ENCODE assay signal across 2 cellular contexts in genomic region chr13:74794582-74794981, GRCh38.
TF ChIP-seq lines count a peak whose summit lies in the region.

No MANE protein-coding gene starts in this region.

TF ChIP-seq in SK-N-SH, 30 proteins besides CTCF, POLR2A, EP300 and RAD21 (continued from another document):
- TF ChIP-seq REST (IDR thresholded peaks at IDR 0.05; ENCODE audit: low read depth, low read length), result no peak
- TF ChIP-seq MEF2A (IDR thresholded peaks at IDR 0.05; ENCODE audit: borderline replicate concordance, low read depth), result no peak
- no peak for TF ChIP-seq TEAD4 (IDR thresholded peaks at IDR 0.05; ENCODE audit: borderline replicate concordance, insufficient read depth)
- TF ChIP-seq ELF1 (IDR thresholded peaks at IDR 0.05), result no peak
- TF ChIP-seq FOXJ3 (CRISPR knock-in tag; IDR thresholded peaks at IDR 0.05), result no peak
- TF ChIP-seq GATA2 (CRISPR knock-in tag; IDR thresholded peaks at IDR 0.05), result no peak
- TF ChIP-seq MXI1 (IDR thresholded peaks at IDR 0.05; ENCODE audit: low read depth, low read length), result no peak
- TF ChIP-seq ZBTB33 (IDR thresholded peaks at IDR 0.05; ENCODE audit: borderline replicate concordance, low read depth), result no peak
- no peak for TF ChIP-seq USF2 (IDR thresholded peaks at IDR 0.05; ENCODE audit: borderline replicate concordance, low read depth, low read length)
- no peak for TF ChIP-seq RFX5 (IDR thresholded peaks at IDR 0.05; ENCODE audit: low read length)
- TF ChIP-seq, protein P1, sequence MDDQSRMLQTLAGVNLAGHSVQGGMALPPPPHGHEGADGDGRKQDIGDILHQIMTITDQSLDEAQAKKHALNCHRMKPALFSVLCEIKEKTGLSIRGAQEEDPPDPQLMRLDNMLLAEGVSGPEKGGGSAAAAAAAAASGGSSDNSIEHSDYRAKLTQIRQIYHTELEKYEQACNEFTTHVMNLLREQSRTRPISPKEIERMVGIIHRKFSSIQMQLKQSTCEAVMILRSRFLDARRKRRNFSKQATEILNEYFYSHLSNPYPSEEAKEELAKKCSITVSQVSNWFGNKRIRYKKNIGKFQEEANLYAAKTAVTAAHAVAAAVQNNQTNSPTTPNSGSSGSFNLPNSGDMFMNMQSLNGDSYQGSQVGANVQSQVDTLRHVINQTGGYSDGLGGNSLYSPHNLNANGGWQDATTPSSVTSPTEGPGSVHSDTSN (IDR thresholded peaks at IDR 0.05), result no peak
- TF ChIP-seq GABPA (IDR thresholded peaks at IDR 0.05; ENCODE audit: low read depth), result no peak

TF ChIP-seq in WTC11, 78 proteins besides CTCF, POLR2A, EP300 and RAD21 (continued from another document):
- TF ChIP-seq, protein P2, sequence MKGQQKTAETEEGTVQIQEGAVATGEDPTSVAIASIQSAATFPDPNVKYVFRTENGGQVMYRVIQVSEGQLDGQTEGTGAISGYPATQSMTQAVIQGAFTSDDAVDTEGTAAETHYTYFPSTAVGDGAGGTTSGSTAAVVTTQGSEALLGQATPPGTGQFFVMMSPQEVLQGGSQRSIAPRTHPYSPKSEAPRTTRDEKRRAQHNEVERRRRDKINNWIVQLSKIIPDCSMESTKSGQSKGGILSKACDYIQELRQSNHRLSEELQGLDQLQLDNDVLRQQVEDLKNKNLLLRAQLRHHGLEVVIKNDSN (CRISPR knock-in tag; IDR thresholded peaks at IDR 0.05), result no peak
- no peak for TF ChIP-seq NR3C1 (CRISPR knock-in tag; conservative IDR thresholded peaks at IDR 0.05; ENCODE audit: low read depth)
- TF ChIP-seq, protein P3, sequence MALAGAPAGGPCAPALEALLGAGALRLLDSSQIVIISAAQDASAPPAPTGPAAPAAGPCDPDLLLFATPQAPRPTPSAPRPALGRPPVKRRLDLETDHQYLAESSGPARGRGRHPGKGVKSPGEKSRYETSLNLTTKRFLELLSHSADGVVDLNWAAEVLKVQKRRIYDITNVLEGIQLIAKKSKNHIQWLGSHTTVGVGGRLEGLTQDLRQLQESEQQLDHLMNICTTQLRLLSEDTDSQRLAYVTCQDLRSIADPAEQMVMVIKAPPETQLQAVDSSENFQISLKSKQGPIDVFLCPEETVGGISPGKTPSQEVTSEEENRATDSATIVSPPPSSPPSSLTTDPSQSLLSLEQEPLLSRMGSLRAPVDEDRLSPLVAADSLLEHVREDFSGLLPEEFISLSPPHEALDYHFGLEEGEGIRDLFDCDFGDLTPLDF (CRISPR knock-in tag; IDR thresholded peaks at IDR 0.05), result no peak
- TF ChIP-seq GRHL2 (CRISPR knock-in tag; IDR thresholded peaks at IDR 0.05; ENCODE audit: insufficient replicate concordance, severe bottlenecking), result no peak
- TF ChIP-seq, protein P4, sequence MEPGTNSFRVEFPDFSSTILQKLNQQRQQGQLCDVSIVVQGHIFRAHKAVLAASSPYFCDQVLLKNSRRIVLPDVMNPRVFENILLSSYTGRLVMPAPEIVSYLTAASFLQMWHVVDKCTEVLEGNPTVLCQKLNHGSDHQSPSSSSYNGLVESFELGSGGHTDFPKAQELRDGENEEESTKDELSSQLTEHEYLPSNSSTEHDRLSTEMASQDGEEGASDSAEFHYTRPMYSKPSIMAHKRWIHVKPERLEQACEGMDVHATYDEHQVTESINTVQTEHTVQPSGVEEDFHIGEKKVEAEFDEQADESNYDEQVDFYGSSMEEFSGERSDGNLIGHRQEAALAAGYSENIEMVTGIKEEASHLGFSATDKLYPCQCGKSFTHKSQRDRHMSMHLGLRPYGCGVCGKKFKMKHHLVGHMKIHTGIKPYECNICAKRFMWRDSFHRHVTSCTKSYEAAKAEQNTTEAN (CRISPR knock-in tag; IDR thresholded peaks at IDR 0.05), result no peak
- TF ChIP-seq, protein P5, sequence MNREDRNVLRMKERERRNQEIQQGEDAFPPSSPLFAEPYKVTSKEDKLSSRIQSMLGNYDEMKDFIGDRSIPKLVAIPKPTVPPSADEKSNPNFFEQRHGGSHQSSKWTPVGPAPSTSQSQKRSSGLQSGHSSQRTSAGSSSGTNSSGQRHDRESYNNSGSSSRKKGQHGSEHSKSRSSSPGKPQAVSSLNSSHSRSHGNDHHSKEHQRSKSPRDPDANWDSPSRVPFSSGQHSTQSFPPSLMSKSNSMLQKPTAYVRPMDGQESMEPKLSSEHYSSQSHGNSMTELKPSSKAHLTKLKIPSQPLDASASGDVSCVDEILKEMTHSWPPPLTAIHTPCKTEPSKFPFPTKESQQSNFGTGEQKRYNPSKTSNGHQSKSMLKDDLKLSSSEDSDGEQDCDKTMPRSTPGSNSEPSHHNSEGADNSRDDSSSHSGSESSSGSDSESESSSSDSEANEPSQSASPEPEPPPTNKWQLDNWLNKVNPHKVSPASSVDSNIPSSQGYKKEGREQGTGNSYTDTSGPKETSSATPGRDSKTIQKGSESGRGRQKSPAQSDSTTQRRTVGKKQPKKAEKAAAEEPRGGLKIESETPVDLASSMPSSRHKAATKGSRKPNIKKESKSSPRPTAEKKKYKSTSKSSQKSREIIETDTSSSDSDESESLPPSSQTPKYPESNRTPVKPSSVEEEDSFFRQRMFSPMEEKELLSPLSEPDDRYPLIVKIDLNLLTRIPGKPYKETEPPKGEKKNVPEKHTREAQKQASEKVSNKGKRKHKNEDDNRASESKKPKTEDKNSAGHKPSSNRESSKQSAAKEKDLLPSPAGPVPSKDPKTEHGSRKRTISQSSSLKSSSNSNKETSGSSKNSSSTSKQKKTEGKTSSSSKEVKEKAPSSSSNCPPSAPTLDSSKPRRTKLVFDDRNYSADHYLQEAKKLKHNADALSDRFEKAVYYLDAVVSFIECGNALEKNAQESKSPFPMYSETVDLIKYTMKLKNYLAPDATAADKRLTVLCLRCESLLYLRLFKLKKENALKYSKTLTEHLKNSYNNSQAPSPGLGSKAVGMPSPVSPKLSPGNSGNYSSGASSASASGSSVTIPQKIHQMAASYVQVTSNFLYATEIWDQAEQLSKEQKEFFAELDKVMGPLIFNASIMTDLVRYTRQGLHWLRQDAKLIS (CRISPR knock-in tag; IDR thresholded peaks at IDR 0.05; ENCODE audit: borderline replicate concordance), result no peak
- TF ChIP-seq JUN (CRISPR knock-in tag; IDR thresholded peaks at IDR 0.05), result no peak
TF ChIP-seq in WTC11: peak in this region for 0.
